ENCODE assay signal across 1 cellular context in genomic region chr18:42446195-42446594, GRCh38.
TF ChIP-seq lines count a peak whose summit lies in the region.

No MANE protein-coding gene starts in this region.

TF ChIP-seq in HepG2, 621 proteins besides CTCF, POLR2A, EP300 and RAD21 (continued from another document and continues in another):
- no peak for TF ChIP-seq ZNF678 (CRISPR knock-in tag; IDR thresholded peaks at IDR 0.05)
- TF ChIP-seq DNMT1 (CRISPR knock-in tag; IDR thresholded peaks at IDR 0.05): no peak
- no peak for TF ChIP-seq ZNF281 (CRISPR knock-in tag; IDR thresholded peaks at IDR 0.05; ENCODE audit: borderline replicate concordance)
- no peak for TF ChIP-seq ZNF879 (CRISPR knock-in tag; IDR thresholded peaks at IDR 0.05)
- no peak for TF ChIP-seq ZBTB7A (CRISPR knock-in tag; IDR thresholded peaks at IDR 0.05)
- no peak for TF ChIP-seq RBM22 (optimal IDR thresholded peaks at IDR 0.05; ENCODE audit: low read length)
- TF ChIP-seq PCBP2 (optimal IDR thresholded peaks at IDR 0.05; ENCODE audit: low read depth, low read length, poor library complexity, severe bottlenecking): no peak
- no peak for TF ChIP-seq PRMT3 (CRISPR knock-in tag; IDR thresholded peaks at IDR 0.05; ENCODE audit: borderline replicate concordance, low read depth)
- no peak for TF ChIP-seq PRDM4 (CRISPR knock-in tag; IDR thresholded peaks at IDR 0.05; ENCODE audit: borderline replicate concordance)
- no peak for TF ChIP-seq ZNF629 (CRISPR knock-in tag; conservative IDR thresholded peaks at IDR 0.05)
- TF ChIP-seq TRIM22 (IDR thresholded peaks at IDR 0.05): no peak
- TF ChIP-seq RARG (CRISPR knock-in tag; IDR thresholded peaks at IDR 0.05; ENCODE audit: low read depth): no peak
- no peak for TF ChIP-seq ZNF709 (CRISPR knock-in tag; IDR thresholded peaks at IDR 0.05)
- no peak for TF ChIP-seq TCF7L2 (IDR thresholded peaks at IDR 0.05; ENCODE audit: low read depth, low read length)
- TF ChIP-seq MEIS2 (CRISPR knock-in tag; IDR thresholded peaks at IDR 0.05): no peak
- no peak; the same call in 1 of the 2 replicates for TF ChIP-seq TARDBP (CRISPR knock-in tag; IDR thresholded peaks at IDR 0.05)
- TF ChIP-seq ZNF460 (CRISPR knock-in tag; IDR thresholded peaks at IDR 0.05; ENCODE audit: borderline replicate concordance): no peak
- no peak for TF ChIP-seq HMGA1 (CRISPR knock-in tag; conservative IDR thresholded peaks at IDR 0.05)
- peak; percentile 77; the same call in 1 of the 2 replicates for TF ChIP-seq IRF2 (CRISPR knock-in tag; IDR thresholded peaks at IDR 0.05)
- no peak for TF ChIP-seq ZNF576 (CRISPR knock-in tag; IDR thresholded peaks at IDR 0.05)
- no peak for TF ChIP-seq DDIT3 (CRISPR knock-in tag; IDR thresholded peaks at IDR 0.05)
- TF ChIP-seq MED13 (CRISPR knock-in tag; IDR thresholded peaks at IDR 0.05): no peak
- 0 out of 2 replicates have a peak, but pooled peaks have one; percentile 41 for TF ChIP-seq ATF3 (CRISPR knock-in tag; IDR thresholded peaks at IDR 0.05)
- TF ChIP-seq GFI1 (CRISPR knock-in tag; IDR thresholded peaks at IDR 0.05; ENCODE audit: borderline replicate concordance): peak; percentile 69; the same call in 1 of the 2 replicates
- no peak for TF ChIP-seq NR0B2 (CRISPR knock-in tag; IDR thresholded peaks at IDR 0.05)
- no peak for TF ChIP-seq ZNF660 (CRISPR knock-in tag; IDR thresholded peaks at IDR 0.05; ENCODE audit: borderline replicate concordance, low read depth)
- no peak for TF ChIP-seq ZNF615 (CRISPR knock-in tag; IDR thresholded peaks at IDR 0.05; ENCODE audit: borderline replicate concordance)
- peak; percentile 85; the same call in 1 of the 2 replicates for TF ChIP-seq EHMT2 (IDR thresholded peaks at IDR 0.05; ENCODE audit: borderline replicate concordance, low read depth, low read length)
- TF ChIP-seq SNAPC2 (CRISPR knock-in tag; IDR thresholded peaks at IDR 0.05): no peak
- no peak for TF ChIP-seq ZNF180 (CRISPR knock-in tag; IDR thresholded peaks at IDR 0.05; ENCODE audit: borderline replicate concordance, low read depth)
- no peak for TF ChIP-seq ZNF577 (CRISPR knock-in tag; IDR thresholded peaks at IDR 0.05; ENCODE audit: borderline replicate concordance, low read depth)
- TF ChIP-seq SAFB2 (CRISPR knock-in tag; IDR thresholded peaks at IDR 0.05; ENCODE audit: borderline replicate concordance, low read depth): no peak
- TF ChIP-seq ATF7-NPFF (CRISPR knock-in tag; IDR thresholded peaks at IDR 0.05; ENCODE audit: low read depth): no peak
- no peak for TF ChIP-seq GPN1 (CRISPR knock-in tag; IDR thresholded peaks at IDR 0.05; ENCODE audit: borderline replicate concordance)
- no peak for TF ChIP-seq SMARCC2 (IDR thresholded peaks at IDR 0.05)
- TF ChIP-seq CEBPB (IDR thresholded peaks at IDR 0.05; ENCODE audit: borderline replicate concordance, low read depth, low read length): no peak
- no peak for TF ChIP-seq ZNF441 (CRISPR knock-in tag; IDR thresholded peaks at IDR 0.05; ENCODE audit: borderline replicate concordance)
- TF ChIP-seq CENPT (CRISPR knock-in tag; IDR thresholded peaks at IDR 0.05; ENCODE audit: low read depth): no peak
- peak; percentile 34; the same call in 1 of the 2 replicates for TF ChIP-seq ZNF331 (CRISPR knock-in tag; IDR thresholded peaks at IDR 0.05)
- TF ChIP-seq ZNF343 (CRISPR knock-in tag; IDR thresholded peaks at IDR 0.05): no peak
- no peak for TF ChIP-seq ZNF7 (CRISPR knock-in tag; IDR thresholded peaks at IDR 0.05)
- no peak for TF ChIP-seq ZNF432 (CRISPR knock-in tag; IDR thresholded peaks at IDR 0.05; ENCODE audit: borderline replicate concordance)
- no peak for TF ChIP-seq GZF1 (CRISPR knock-in tag; IDR thresholded peaks at IDR 0.05)
- no peak for TF ChIP-seq ZNF777 (CRISPR knock-in tag; IDR thresholded peaks at IDR 0.05)
- TF ChIP-seq TFE3 (CRISPR knock-in tag; IDR thresholded peaks at IDR 0.05): peak; percentile 58; the same call in 1 of the 2 replicates
- no peak for TF ChIP-seq ZFP91 (CRISPR knock-in tag; IDR thresholded peaks at IDR 0.05; ENCODE audit: borderline replicate concordance)
- TF ChIP-seq KLF16 (CRISPR knock-in tag; IDR thresholded peaks at IDR 0.05): no peak; a peak in 1 of 4 replicates
- TF ChIP-seq ZNF552 (CRISPR knock-in tag; IDR thresholded peaks at IDR 0.05; ENCODE audit: borderline replicate concordance): no peak
- no peak for TF ChIP-seq ZSCAN31 (CRISPR knock-in tag; IDR thresholded peaks at IDR 0.05; ENCODE audit: low read depth)
- TF ChIP-seq ESRRA (CRISPR knock-in tag; IDR thresholded peaks at IDR 0.05; ENCODE audit: low read depth): no peak
- no peak for TF ChIP-seq ZNF274 (CRISPR knock-in tag; IDR thresholded peaks at IDR 0.05)
- TF ChIP-seq DRAP1 (CRISPR knock-in tag; IDR thresholded peaks at IDR 0.05): no peak
- TF ChIP-seq ZNF530 (CRISPR knock-in tag; IDR thresholded peaks at IDR 0.05; ENCODE audit: low read depth): no peak
- peak; percentile 77 for TF ChIP-seq PITX1 (CRISPR knock-in tag; IDR thresholded peaks at IDR 0.05)
- TF ChIP-seq ZBTB20 (CRISPR knock-in tag; IDR thresholded peaks at IDR 0.05; ENCODE audit: borderline replicate concordance, low read depth): no peak; the same call in 1 of the 2 replicates
- TF ChIP-seq CHCHD3 (CRISPR knock-in tag; IDR thresholded peaks at IDR 0.05): no peak
- peak; percentile 94; the same call in 1 of the 2 replicates for TF ChIP-seq HMG20A (CRISPR knock-in tag; IDR thresholded peaks at IDR 0.05; ENCODE audit: borderline replicate concordance)
- TF ChIP-seq HMGXB4 (CRISPR knock-in tag; IDR thresholded peaks at IDR 0.05; ENCODE audit: borderline replicate concordance in 1 of 2, low read depth in 1 of 2): no peak
- TF ChIP-seq NPAS2 (CRISPR knock-in tag; IDR thresholded peaks at IDR 0.05; ENCODE audit: borderline replicate concordance): no peak
- TF ChIP-seq KLF12 (CRISPR knock-in tag; IDR thresholded peaks at IDR 0.05; ENCODE audit: borderline replicate concordance): no peak
- TF ChIP-seq KLF9 (CRISPR knock-in tag; IDR thresholded peaks at IDR 0.05; ENCODE audit: low read depth): no peak
- TF ChIP-seq NCOA2 (CRISPR knock-in tag; IDR thresholded peaks at IDR 0.05): peak; percentile 74
- TF ChIP-seq ISX (CRISPR knock-in tag; conservative IDR thresholded peaks at IDR 0.05): no peak
